ENCODE assay signal across 10 cellular contexts in genomic region chr17:40558300-40558584, GRCh38. TPM values are rescaled to one million over a fixed set of nuclear protein-coding genes. Genes with fewer than 3 reads are reported as not detected.
DNase-seq lines count a peak whose midpoint lies in the region; ATAC-seq and TF ChIP-seq lines count a peak whose summit lies in the region.
"Had no signal": no experiment of that assay in that cellular context is flagged by ENCODE, and none has a peak within 500 bp of the region (broad histone marks: within the 10 kb centered on the region; RNA-seq: fewer than 3 reads in every experiment).

No MANE protein-coding gene starts in this region.

- intact Hi-C loops in natural killer cell (cut with micrococcal nuclease), result no loop called here

- H3K27ac ChIP-seq in angular gyrus (ENCODE audit: low read depth, low read length) (peak overlapping the region; percentile 41), osteoblast (ENCODE audit: low read depth, low read length) (peak overlapping the region; percentile 94)

- peaks cover 10 to 21% of the 10 kb centered on the region in 2 donors for H3K27me3 Mint-ChIP-seq in natural killer cell (ENCODE audit: low read depth in 2 of 2)
- peaks cover 6 to 8% of the 10 kb centered on the region in 2 donors for H3K27me3 Mint-ChIP-seq in natural killer cell treated with Interleukin-12 subunit alpha and Interleukin-12 subunit beta and Interleukin-15 and Interleukin-18, amount 100 ng/mL, for 72 hours

- no peaks in the 10 kb centered on the region for H3K27me3 ChIP-seq in osteoblast (ENCODE audit: insufficient read depth, low read length)

- no peaks in the 10 kb centered on the region for H3K36me3 Mint-ChIP-seq in natural killer cell
- H3K36me3 Mint-ChIP-seq in natural killer cell treated with Interleukin-12 subunit alpha and Interleukin-12 subunit beta and Interleukin-15 and Interleukin-18, amount 100 ng/mL, for 72 hours, result peaks cover 8% of the 10 kb centered on the region

- no peak overlapping the region for H2AFZ ChIP-seq in osteoblast (ENCODE audit: low read length)

- DNase-seq in natural killer cell, result peak; percentile 10
- no peak for DNase-seq in natural killer cell treated with Interleukin-12 subunit alpha and Interleukin-12 subunit beta and Interleukin-15 and Interleukin-18, amount 100 ng/mL, for 72 hours (ENCODE audit: low spot score)
- DNase-seq in osteoblast (ENCODE audit: insufficient read length, low spot score, missing footprints), result no peak
- DNase-seq in NCI-H2227 treated with DMSO at 0.1 percent for 48 hours (lab: John Stamatoyannopoulos, UW), result no peak
- no peak for DNase-seq in stimulated activated CD4-positive, alpha-beta T cell treated with anti-CD3 and anti-CD28 coated beads, Interleukin-12 subunit alpha, Interleukin-12 subunit beta, amount 100 ng/mL, for 4 hours
- DNase-seq in dedifferentiated amniotic fluid mesenchymal stem cell (ENCODE audit: extremely low spot score), result no peak

- H3K36me3 ChIP-seq in osteoblast (ENCODE audit: insufficient read depth, low read length), result no peaks in the 10 kb centered on the region

- no peaks in the 10 kb centered on the region for H3K9me3 Mint-ChIP-seq in natural killer cell
- no peaks in the 10 kb centered on the region for H3K9me3 Mint-ChIP-seq in natural killer cell treated with Interleukin-12 subunit alpha and Interleukin-12 subunit beta and Interleukin-15 and Interleukin-18, amount 100 ng/mL, for 72 hours

- no peaks in the 10 kb centered on the region for H3K9me3 ChIP-seq in osteoblast (ENCODE audit: low read depth, low read length)

- TF ChIP-seq CTCF in natural killer cell (IDR thresholded peaks at IDR 0.05) (no peak), osteoblast (IDR thresholded peaks at IDR 0.05; ENCODE audit: extremely low read depth, low read depth, low read length) (no peak)

- H3K4me1 ChIP-seq in osteoblast (ENCODE audit: insufficient read depth, low read length), result peaks cover 50% of the 10 kb centered on the region

- H3K27ac Mint-ChIP-seq in natural killer cell, result no peak overlapping the region
- H3K27ac Mint-ChIP-seq in natural killer cell treated with Interleukin-12 subunit alpha and Interleukin-12 subunit beta and Interleukin-15 and Interleukin-18, amount 100 ng/mL, for 72 hours, result no peak overlapping the region

- H3K4me1 Mint-ChIP-seq in natural killer cell, result peaks cover 39 to 58% of the 10 kb centered on the region in 2 donors
- H3K4me1 Mint-ChIP-seq in natural killer cell treated with Interleukin-12 subunit alpha and Interleukin-12 subunit beta and Interleukin-15 and Interleukin-18, amount 100 ng/mL, for 72 hours (ENCODE audit: low read depth in 2 of 2), result peaks cover 58 to 59% of the 10 kb centered on the region in 2 donors

- H4K20me1 ChIP-seq in osteoblast (ENCODE audit: insufficient read depth, low read length), result no peaks in the 10 kb centered on the region

- no peak overlapping the region for H3K4me3 ChIP-seq in osteoblast (ENCODE audit: insufficient read depth, low read length)

- H3K4me2 ChIP-seq in osteoblast (ENCODE audit: insufficient read depth, low read length), result no peak overlapping the region

- ATAC-seq in natural killer cell (no peak), HG02938 (IDR thresholded peaks at IDR 0.05; ENCODE audit: unreplicated experiment) (no peak)
- no peak for ATAC-seq in natural killer cell treated with Interleukin-12 subunit alpha and Interleukin-12 subunit beta and Interleukin-15 and Interleukin-18, amount 100 ng/mL, for 72 hours
- ATAC-seq: left lobe of liver had no signal

- H3K79me2 ChIP-seq in osteoblast (ENCODE audit: insufficient read depth, low read length), result peaks cover 5% of the 10 kb centered on the region

- no peak overlapping the region for H3K4me3 Mint-ChIP-seq in natural killer cell
- no peak overlapping the region for H3K4me3 Mint-ChIP-seq in natural killer cell treated with Interleukin-12 subunit alpha and Interleukin-12 subunit beta and Interleukin-15 and Interleukin-18, amount 100 ng/mL, for 72 hours

RNA-seq across cellular contexts. Expression of gene CCR7, which starts 7.0 kb away (rescaled TPM):
- total RNA-seq in natural killer cell (1 to 10 TPM; 3.2 to 8.0 (median 6.6) TPM), osteoblast (not detected in 2 replicates)
- total RNA-seq in natural killer cell treated with Interleukin-12 subunit alpha and Interleukin-12 subunit beta and Interleukin-15 and Interleukin-18, amount 100 ng/mL, for 72 hours, result 10 to 100 TPM; 65.7 to 71.1 TPM
- total RNA-seq: fibroblast of villous mesenchyme had no signal

RNA-seq across cellular contexts. Expression of gene TNS4, which starts 56.8 kb away (rescaled TPM):
- total RNA-seq in natural killer cell (1 to 10 TPM in 1 of 3 donors, under 1 TPM in 2; 0.65 to 1.8 (median 0.94) TPM), osteoblast (under 0.01 and 0.29 TPM in 2 replicates)
- total RNA-seq in natural killer cell treated with Interleukin-12 subunit alpha and Interleukin-12 subunit beta and Interleukin-15 and Interleukin-18, amount 100 ng/mL, for 72 hours, result 1 to 10 TPM in 1 of 2 donors, under 1 TPM in 1; 0.76 to 2.9 TPM
- total RNA-seq: fibroblast of villous mesenchyme had no signal

Comparison
In these comparisons a context has a peak if more than half of its experiments do, and no peak if none do; other contexts are left out.
1. RNA of gene CCR7, which starts 7.0 kb away (total RNA-seq): 65.7 to 71.1 TPM in natural killer cell treated with Interleukin-12 subunit alpha and Interleukin-12 subunit beta and Interleukin-15 and Interleukin-18, amount 100 ng/mL, for 72 hours; 3.2 to 8.0 TPM in natural killer cell and not detected in osteoblast; every median in the first group is over 4 times any median in the second.